1 cellular context compared by ENCODE assay signal in genomic region chr5:933951-934350, GRCh38. TPM values are rescaled to one million over a fixed set of nuclear protein-coding genes. Genes with fewer than 3 reads are reported as not detected.
"Had no signal": no experiment of that assay in that cellular context is flagged by ENCODE, and none has a peak within 500 bp of the region (broad histone marks: within the 10 kb centered on the region; RNA-seq: fewer than 3 reads in every experiment).

No MANE protein-coding gene starts in this region.

RNA-seq across cellular contexts. Expression of gene TRIP13, which starts 41.3 kb away (rescaled TPM):
- total RNA-seq: ascending aorta had no signal
